In genomic region chr6:41424370-41425058, GRCh38 we compare ENCODE assay signal across 8 cellular contexts.
DNase-seq lines count a peak whose midpoint lies in the region; ATAC-seq and TF ChIP-seq lines count a peak whose summit lies in the region.

No MANE protein-coding gene starts in this region.

- ATAC-seq in DND-41 (ENCODE audit: insufficient read depth, low read depth), result peak; percentile 85
- ATAC-seq in stimulated activated naive CD8-positive, alpha-beta T cell treated with anti-CD3 and anti-CD28 coated beads, Interleukin-15, Interleukin-2, amounts not matched to agents 100 U/mL and 50 U/mL, for 24 hours, result peak; percentile 30
- no peak for ATAC-seq in GM19328 (IDR thresholded peaks at IDR 0.05; ENCODE audit: unreplicated experiment)

- TF ChIP-seq CTCF in DND-41 (IDR thresholded peaks at IDR 0.05; ENCODE audit: borderline replicate concordance, extremely low read depth, low read length, poor library complexity, severe bottlenecking), result peak; percentile 97
- TF ChIP-seq CTCF in neural cell (IDR thresholded peaks at IDR 0.05; ENCODE audit: poor library complexity, severe bottlenecking), result peak; percentile 88

- H2AFZ ChIP-seq in DND-41 (ENCODE audit: low read depth, low read length) (peak overlapping the region; percentile 52), neural cell (ENCODE audit: low read depth, low read length) (no peak overlapping the region)

- no peaks in the 10 kb centered on the region for H3K9me3 ChIP-seq in DND-41 (ENCODE audit: insufficient read depth, low read length, severe bottlenecking)
- H3K9me3 ChIP-seq in neural cell (ENCODE audit: low read length), result no peaks in the 10 kb centered on the region

- H3K9me2 ChIP-seq in neural cell (ENCODE audit: insufficient read depth, low read length), result no peaks in the 10 kb centered on the region

- H3K79me2 ChIP-seq in DND-41 (ENCODE audit: insufficient read depth, low read length), result no peaks in the 10 kb centered on the region
- H3K79me2 ChIP-seq in neural cell (replicated peaks; ENCODE audit: insufficient read depth, low read length), result no peaks in the 10 kb centered on the region

- H3K4me3 ChIP-seq in DND-41 (ENCODE audit: low read depth in 1 of 2, low read length in 2 of 2) (no peak overlapping the region), neural cell (ENCODE audit: low read length) (no peak overlapping the region)
- H3K4me3 ChIP-seq in Jurkat, Clone E6-1 (ENCODE audit: low read length), result no peak overlapping the region

- H3K27me3 ChIP-seq in DND-41 (ENCODE audit: insufficient read depth, low read length, poor library complexity) (no peaks in the 10 kb centered on the region), neural cell (ENCODE audit: insufficient read depth, low read depth, low read length) (peaks cover 43% of the 10 kb centered on the region)

- H3K4me1 ChIP-seq in DND-41 (ENCODE audit: insufficient read depth, low read length), result peaks cover 17% of the 10 kb centered on the region

- H3K36me3 ChIP-seq in DND-41 (ENCODE audit: insufficient read depth, low read length) (no peaks in the 10 kb centered on the region), neural cell (ENCODE audit: insufficient read depth, low read length) (no peaks in the 10 kb centered on the region)

- no peak for TF ChIP-seq EP300 in neural cell (conservative IDR thresholded peaks at IDR 0.05; ENCODE audit: poor library complexity, severe bottlenecking)

- H4K20me1 ChIP-seq in DND-41 (ENCODE audit: insufficient read depth, low read length), result no peaks in the 10 kb centered on the region
- H4K20me1 ChIP-seq in neural cell (ENCODE audit: insufficient read depth), result no peaks in the 10 kb centered on the region

- no peak overlapping the region for H3K4me2 ChIP-seq in DND-41 (ENCODE audit: insufficient read depth, low read length)
- H3K4me2 ChIP-seq in neural cell (ENCODE audit: low read length), result no peak overlapping the region

- no peaks in the 10 kb centered on the region for H3F3A ChIP-seq in neural cell (ENCODE audit: insufficient read depth, low read length, poor library complexity, severe bottlenecking)

- TF ChIP-seq RAD21 in neural cell (conservative IDR thresholded peaks at IDR 0.05), result peak; percentile 78

- peak; percentile 85 for DNase-seq in DND-41
- peak; percentile 69 for DNase-seq in Jurkat, Clone E6-1 (ENCODE audit: low read depth, low spot score)
- peak; percentile 63 for DNase-seq in activated T-cell treated with anti-CD3 and anti-CD28 coated beads for 48 hours (ENCODE audit: low read depth)
- peak; percentile 60 for DNase-seq in fibroblast of gingiva (ENCODE audit: low read depth)
- DNase-seq in stimulated activated naive CD8-positive, alpha-beta T cell treated with anti-CD3 and anti-CD28 coated beads, Interleukin-15, Interleukin-2, amounts not matched to agents 100 U/mL and 50 U/mL, for 24 hours, result peak; percentile 89

- H3K9ac ChIP-seq in DND-41 (ENCODE audit: low read depth, low read length) (no peak overlapping the region; the same call in 1 of the 2 replicates), neural cell (ENCODE audit: low read length) (no peak overlapping the region)

- H3K27ac ChIP-seq in DND-41 (ENCODE audit: low read length) (peak overlapping the region; percentile 64), neural cell (ENCODE audit: low read length) (no peak overlapping the region)

TF ChIP-seq in PFSK-1, 5 proteins besides CTCF, POLR2A, EP300 and RAD21:
- TF ChIP-seq TAF1 (IDR thresholded peaks at IDR 0.05; ENCODE audit: borderline replicate concordance, insufficient read depth, low read length) (0 out of 2 replicates have a peak, but pooled peaks have one; percentile 32), REST (IDR thresholded peaks at IDR 0.05; ENCODE audit: insufficient read depth in 1 of 2, low read depth in 2 of 2, low read length in 2 of 2) (no peak)

TF ChIP-seq in neural cell, 6 proteins besides CTCF, POLR2A, EP300 and RAD21:
- TF ChIP-seq MXI1 (conservative IDR thresholded peaks at IDR 0.05; ENCODE audit: poor library complexity, severe bottlenecking) (no peak), TAF1 (IDR thresholded peaks at IDR 0.05; ENCODE audit: low read depth) (no peak), SMC3 (conservative IDR thresholded peaks at IDR 0.05; ENCODE audit: poor library complexity) (peak; percentile 91), POLR2AphosphoS5 (IDR thresholded peaks at IDR 0.05) (no peak), REST (IDR thresholded peaks at IDR 0.05; ENCODE audit: borderline replicate concordance) (no peak), EZH2 (IDR thresholded peaks at IDR 0.05; ENCODE audit: borderline replicate concordance, insufficient read depth, low read length, poor library complexity, severe bottlenecking) (no peak)
